Comparison of ENCODE assay signal across 1 cellular context in genomic region chr12:74408601-74409166, GRCh38.
TF ChIP-seq lines count a peak whose summit lies in the region.

No MANE protein-coding gene starts in this region.

TF ChIP-seq in GM23338, 12 proteins besides CTCF, POLR2A, EP300 and RAD21:
- TF ChIP-seq ZNF462 (CRISPR knock-in tag; IDR thresholded peaks at IDR 0.05) (0 out of 2 replicates have a peak, but pooled peaks have one; percentile 14), ETS1 (IDR thresholded peaks at IDR 0.05) (no peak)
